10 cellular contexts compared by ENCODE assay signal in genomic region chr11:64643927-64644326, GRCh38. TPM values are rescaled to one million over a fixed set of nuclear protein-coding genes. Genes with fewer than 3 reads are reported as not detected.
DNase-seq lines count a peak whose midpoint lies in the region; FAIRE-seq and TF ChIP-seq lines count a peak whose summit lies in the region.
"Had no signal": no experiment of that assay in that cellular context is flagged by ENCODE, and none has a peak within 500 bp of the region (broad histone marks: within the 10 kb centered on the region; RNA-seq: fewer than 3 reads in every experiment).

No MANE protein-coding gene starts in this region.

- H3K4me3 ChIP-seq in BLaER1 treated with 17β-estradiol and CSF1 and Interleukin-3, amounts not matched to agents 10 nM and 100 nM = no peak overlapping the region
- no peak overlapping the region for H3K4me3 ChIP-seq in Karpas-422 (ENCODE audit: low read length)

- H3K4me3 Mint-ChIP-seq in brain (peak overlapping the region; percentile 87 to 97 (median 94)), nephron (peak overlapping the region; percentile 83 to 97 (median 95))
- H3K4me3 Mint-ChIP-seq: T-helper 1 cell treated with Interleukin-12 subunit alpha and Interleukin-12 subunit beta and Interleukin-4 antibody, amounts not matched to agents 30 μg/mL and 1 μg/mL, for 36 hours had no signal

- no peak for FAIRE-seq in GM12891 (lab: Jason Lieb, UNC)

- no peaks in the 10 kb centered on the region for H3K9me3 ChIP-seq in BLaER1 treated with 17β-estradiol and CSF1 and Interleukin-3, amounts not matched to agents 10 nM and 100 nM (replicated peaks in 1 of 11)
- H3K9me3 ChIP-seq in ES-I3 (ENCODE audit: control insufficient read depth, insufficient read depth, low read length) (no peaks in the 10 kb centered on the region), Karpas-422 (ENCODE audit: low read length) (no peaks in the 10 kb centered on the region)

- no peak overlapping the region for H3K9ac ChIP-seq in BLaER1 treated with 17β-estradiol and CSF1 and Interleukin-3, amounts not matched to agents 10 nM and 100 nM
- H3K9ac ChIP-seq in ES-I3 (ENCODE audit: low read depth, low read length) = peak overlapping the region; percentile 45
- H3K9ac ChIP-seq in Karpas-422 (ENCODE audit: low read length) = no peak overlapping the region

- H3K4me2 ChIP-seq in BLaER1 treated with 17β-estradiol and CSF1 and Interleukin-3, amounts not matched to agents 10 nM and 100 nM = peak overlapping the region in 8 of 11 experiments; percentile 41 to 66 (median 62); a peak in 13 of 22 replicates
- no peak overlapping the region for H3K4me2 ChIP-seq in Karpas-422 (ENCODE audit: low read depth, low read length, poor library complexity, severe bottlenecking)

- no peak overlapping the region for H3K27ac ChIP-seq in BLaER1 treated with 17β-estradiol and CSF1 and Interleukin-3, amounts not matched to agents 10 nM and 100 nM
- no peak overlapping the region for H3K27ac ChIP-seq in Karpas-422 (ENCODE audit: low read length)

- no peak for TF ChIP-seq CTCF in brain (conservative IDR thresholded peaks at IDR 0.05)
- TF ChIP-seq CTCF in nephron (IDR thresholded peaks at IDR 0.05; ENCODE audit: unreplicated experiment in 3 of 3) = no peak

- H3K9me2 ChIP-seq in Karpas-422 (replicated peaks; ENCODE audit: insufficient read depth, low read length) = no peaks in the 10 kb centered on the region

- no peaks in the 10 kb centered on the region for H3K79me2 ChIP-seq in Karpas-422 (ENCODE audit: low read length)

- H2AFZ ChIP-seq in Karpas-422 (ENCODE audit: low read length) = no peak overlapping the region

- peaks cover 0 to 61% (median 13%) of the 10 kb centered on the region in 11 experiments; a peak in 16 of 22 replicates for H4K20me1 ChIP-seq in BLaER1 treated with 17β-estradiol and CSF1 and Interleukin-3, amounts not matched to agents 10 nM and 100 nM
- H4K20me1 ChIP-seq in Karpas-422 (ENCODE audit: insufficient read depth, low read depth, low read length) = no peaks in the 10 kb centered on the region

- peaks cover 44% of the 10 kb centered on the region for H3K4me1 Mint-ChIP-seq in brain
- H3K4me1 Mint-ChIP-seq in nephron = peaks cover 40% of the 10 kb centered on the region

- peaks cover 3% of the 10 kb centered on the region for H3K27me3 Mint-ChIP-seq in brain
- H3K27me3 Mint-ChIP-seq in nephron (ENCODE audit: low read depth) = peaks cover 48% of the 10 kb centered on the region

- H3K27ac Mint-ChIP-seq in brain = peak overlapping the region; percentile 66 to 99 (median 93)
- H3K27ac Mint-ChIP-seq in nephron = peak overlapping the region in 1 of 3 experiments; percentile 76
- H3K27ac Mint-ChIP-seq: T-helper 1 cell treated with Interleukin-12 subunit alpha and Interleukin-12 subunit beta and Interleukin-4 antibody, amounts not matched to agents 30 μg/mL and 1 μg/mL, for 36 hours had no signal

- H3K9me3 Mint-ChIP-seq in brain (no peaks in the 10 kb centered on the region), nephron (no peaks in the 10 kb centered on the region)
- H3K9me3 Mint-ChIP-seq: T-helper 1 cell treated with Interleukin-12 subunit alpha and Interleukin-12 subunit beta and Interleukin-4 antibody, amounts not matched to agents 30 μg/mL and 1 μg/mL, for 36 hours had no signal

- H3K27me3 ChIP-seq in BLaER1 treated with 17β-estradiol and CSF1 and Interleukin-3, amounts not matched to agents 10 nM and 100 nM = peaks cover 62 to 89% (median 77%) of the 10 kb centered on the region in 11 experiments
- H3K27me3 ChIP-seq in Karpas-422 (ENCODE audit: low read length) = no peaks in the 10 kb centered on the region

- no peaks in the 10 kb centered on the region for H3K36me3 ChIP-seq in BLaER1 treated with 17β-estradiol and CSF1 and Interleukin-3, amounts not matched to agents 10 nM and 100 nM
- no peaks in the 10 kb centered on the region for H3K36me3 ChIP-seq in ES-I3 (ENCODE audit: insufficient read depth, low read length)
- no peaks in the 10 kb centered on the region for H3K36me3 ChIP-seq in Karpas-422 (ENCODE audit: insufficient read depth, low read length)

- TF ChIP-seq POLR2A in GM12891 (IDR thresholded peaks at IDR 0.05; ENCODE audit: low read depth, low read length) = no peak

- peaks cover 8 to 78% (median 57%) of the 10 kb centered on the region in 10 experiments; a peak in 19 of 20 replicates for H3K4me1 ChIP-seq in BLaER1 treated with 17β-estradiol and CSF1 and Interleukin-3, amounts not matched to agents 10 nM and 100 nM
- peaks cover 6% of the 10 kb centered on the region; the same call in 1 of the 2 replicates for H3K4me1 ChIP-seq in ES-I3 (ENCODE audit: insufficient read depth, low read length)
- no peaks in the 10 kb centered on the region for H3K4me1 ChIP-seq in Karpas-422 (ENCODE audit: low read length)

- H3K36me3 Mint-ChIP-seq in brain = no peaks in the 10 kb centered on the region
- no peaks in the 10 kb centered on the region for H3K36me3 Mint-ChIP-seq in nephron (ENCODE audit: low read depth)

- DNase-seq in RPMI8226 = no peak
- DNase-seq in NCI-H187 (lab: John Stamatoyannopoulos, UW) = no peak
- no peak for DNase-seq in Karpas-422
- DNase-seq in GM12891 (ENCODE audit: insufficient read length, low spot score) = no peak
- DNase-seq: effector memory CD4-positive, alpha-beta T cell had no signal

TF ChIP-seq in GM12891, 5 proteins besides CTCF, POLR2A, EP300 and RAD21:
- TF ChIP-seq SPI1 (IDR thresholded peaks at IDR 0.05; ENCODE audit: low read depth, low read length) (no peak), POU2F2 (IDR thresholded peaks at IDR 0.05; ENCODE audit: low read depth, low read length) (no peak), POLR2AphosphoS5 (IDR thresholded peaks at IDR 0.05; ENCODE audit: low read depth, low read length) (no peak), TAF1 (IDR thresholded peaks at IDR 0.05; ENCODE audit: low read depth, low read length) (no peak), PAX5 (IDR thresholded peaks at IDR 0.05; ENCODE audit: insufficient read depth, low read length, severe bottlenecking) (no peak)
TF ChIP-seq in GM12891: peak in this region for 0.

RNA-seq across cellular contexts. Expression of gene SLC22A12, which starts 52.9 kb away (rescaled TPM):
- polyA plus RNA-seq in brain (ENCODE audit: insufficient read depth, low read depth, low replicate concordance) = not detected
- not detected in 2 replicates for total RNA-seq in Karpas-422 (2014; rRNA removed; shearing (Covaris generic); ENCODE audit: low replicate concordance)
- not detected for polyA plus RNA-seq in GM12891 (2012; ENCODE audit: low read depth, missing spikeins)
